In genomic region chr4:25771672-25772071, GRCh38 we compare ENCODE assay signal across 20 cellular contexts.
DNase-seq lines count a peak whose midpoint lies in the region; ATAC-seq and TF ChIP-seq lines count a peak whose summit lies in the region.
"Had no signal": no experiment of that assay in that cellular context is flagged by ENCODE, and none has a peak within 500 bp of the region (broad histone marks: within the 10 kb centered on the region; RNA-seq: fewer than 3 reads in every experiment).

No MANE protein-coding gene starts in this region.

- H4K20me1 ChIP-seq in Karpas-422 (ENCODE audit: insufficient read depth, low read depth, low read length) = no peaks in the 10 kb centered on the region

- intact Hi-C loops in Right ventricle myocardium superior (cut with DNase I) = no loop called here

- no peak overlapping the region for H3K4me2 ChIP-seq in Karpas-422 (ENCODE audit: low read depth, low read length, poor library complexity, severe bottlenecking)

- H3K4me3 Mint-ChIP-seq in nephron = peak overlapping the region in 1 of 3 experiments; percentile 15
- H3K4me3 Mint-ChIP-seq: CD4-positive, CD25-positive, alpha-beta regulatory T cell; CD8-positive, alpha-beta memory T cell; HFFc6 had no signal

- no peak for DNase-seq in cardiac muscle cell (ENCODE audit: low read depth in 1 of 2, low spot score in 1 of 2)
- no peak for DNase-seq in Right ventricle myocardium superior
- no peak for DNase-seq in Karpas-422
- DNase-seq in adipocyte (ENCODE audit: low read depth) = no peak
- DNase-seq in stimulated activated CD4-positive, alpha-beta T cell treated with anti-CD3 and anti-CD28 coated beads, Interleukin-15, amount 100 ng/mL, for 24 hours = no peak
- DNase-seq in NOMO-1 treated with dmso at 0.1 percent for 144 hours (lab: John Stamatoyannopoulos, UW; ENCODE audit: unreplicated experiment) = no peak
- DNase-seq: BE2C; C1 segment of cervical spinal cord; CD4-positive, CD25-positive, alpha-beta regulatory T cell; CD8-positive, alpha-beta memory T cell; COR-L47; DMS 273 treated with DMSO at 0.1 percent for 48 hours; DMS53; DND-41; GM23248; HFFc6 had no signal

- no peaks in the 10 kb centered on the region for H3K9me2 ChIP-seq in Karpas-422 (replicated peaks; ENCODE audit: insufficient read depth, low read length)

- no peak overlapping the region for H3K9ac ChIP-seq in Karpas-422 (ENCODE audit: low read length)
- peak overlapping the region; percentile 33 for H3K9ac ChIP-seq in adipocyte (ENCODE audit: low read length)
- H3K9ac ChIP-seq: GM23248 had no signal

- ATAC-seq in Right ventricle myocardium superior (ENCODE audit: poor library complexity) = no peak
- no peak for ATAC-seq in activated CD4-positive, CD25-positive, alpha-beta regulatory T cell treated with anti-CD3 and anti-CD28 coated beads, Interleukin-2, amount 50 U/mL, for 24 hours
- ATAC-seq: HCT116 had no signal

- H3K9me3 ChIP-seq in cardiac muscle cell (ENCODE audit: low read depth) = no peaks in the 10 kb centered on the region
- no peaks in the 10 kb centered on the region for H3K9me3 ChIP-seq in Karpas-422 (ENCODE audit: low read length)
- peaks cover 7% of the 10 kb centered on the region for H3K9me3 ChIP-seq in adipocyte (ENCODE audit: control insufficient read depth, low read length)
- H3K9me3 ChIP-seq: BE2C had no signal

- H3K4me3 ChIP-seq in cardiac muscle cell (no peak overlapping the region), Karpas-422 (ENCODE audit: low read length) (no peak overlapping the region), adipocyte (ENCODE audit: low read length) (no peak overlapping the region)
- H3K4me3 ChIP-seq: GM23248 had no signal

- TF ChIP-seq CTCF in cardiac muscle cell (IDR thresholded peaks at IDR 0.05; ENCODE audit: low read depth, low read length) = no peak
- TF ChIP-seq CTCF in nephron (IDR thresholded peaks at IDR 0.05; ENCODE audit: unreplicated experiment in 3 of 3) = no peak

- H3K27me3 Mint-ChIP-seq in nephron (ENCODE audit: low read depth) = no peaks in the 10 kb centered on the region
- H3K27me3 Mint-ChIP-seq: CD4-positive, CD25-positive, alpha-beta regulatory T cell; CD8-positive, alpha-beta memory T cell had no signal

- peak overlapping the region in 2 of 3 experiments; percentile 88 to 90 for H3K27ac Mint-ChIP-seq in nephron
- H3K27ac Mint-ChIP-seq: HFFc6 had no signal

- peaks cover 20% of the 10 kb centered on the region for H3K4me1 ChIP-seq in cardiac muscle cell (ENCODE audit: low read depth)
- H3K4me1 ChIP-seq in Karpas-422 (ENCODE audit: low read length) = peaks cover 42% of the 10 kb centered on the region
- H3K4me1 ChIP-seq in adipocyte (ENCODE audit: control insufficient read depth, insufficient read depth, low read length) = peaks cover 25% of the 10 kb centered on the region
- H3K4me1 ChIP-seq: BE2C had no signal

- H3K27ac ChIP-seq in cardiac muscle cell (peak overlapping the region; percentile 63), Karpas-422 (ENCODE audit: low read length) (peak overlapping the region; percentile 38; the same call in 1 of the 2 replicates)
- H3K27ac ChIP-seq: 22Rv1, GM23248 had no signal

- H3K27me3 ChIP-seq in cardiac muscle cell = no peaks in the 10 kb centered on the region
- no peaks in the 10 kb centered on the region for H3K27me3 ChIP-seq in Karpas-422 (ENCODE audit: low read length)
- no peaks in the 10 kb centered on the region for H3K27me3 ChIP-seq in adipocyte (replicated peaks; ENCODE audit: control insufficient read depth, insufficient read depth, low read length)

- H2AFZ ChIP-seq in Karpas-422 (ENCODE audit: low read length) = no peak overlapping the region
- H2AFZ ChIP-seq: GM23248 had no signal

- H3K36me3 Mint-ChIP-seq in nephron (ENCODE audit: low read depth) = peaks cover 4% of the 10 kb centered on the region

- no peaks in the 10 kb centered on the region for H3K36me3 ChIP-seq in cardiac muscle cell
- peaks cover 69% of the 10 kb centered on the region for H3K36me3 ChIP-seq in Karpas-422 (ENCODE audit: insufficient read depth, low read length)
- no peaks in the 10 kb centered on the region for H3K36me3 ChIP-seq in adipocyte (ENCODE audit: control insufficient read depth, insufficient read depth, low read length, severe bottlenecking)
- H3K36me3 ChIP-seq: BE2C had no signal

- peaks cover 16% of the 10 kb centered on the region for H3K79me2 ChIP-seq in Karpas-422 (ENCODE audit: low read length)

- peaks cover 43% of the 10 kb centered on the region for H3K4me1 Mint-ChIP-seq in nephron
- H3K4me1 Mint-ChIP-seq: CD8-positive, alpha-beta memory T cell had no signal

- H3K9me3 Mint-ChIP-seq in nephron = peaks cover 2% of the 10 kb centered on the region
- H3K9me3 Mint-ChIP-seq: CD8-positive, alpha-beta memory T cell; HFFc6 had no signal
